In the genomic region with DNA sequence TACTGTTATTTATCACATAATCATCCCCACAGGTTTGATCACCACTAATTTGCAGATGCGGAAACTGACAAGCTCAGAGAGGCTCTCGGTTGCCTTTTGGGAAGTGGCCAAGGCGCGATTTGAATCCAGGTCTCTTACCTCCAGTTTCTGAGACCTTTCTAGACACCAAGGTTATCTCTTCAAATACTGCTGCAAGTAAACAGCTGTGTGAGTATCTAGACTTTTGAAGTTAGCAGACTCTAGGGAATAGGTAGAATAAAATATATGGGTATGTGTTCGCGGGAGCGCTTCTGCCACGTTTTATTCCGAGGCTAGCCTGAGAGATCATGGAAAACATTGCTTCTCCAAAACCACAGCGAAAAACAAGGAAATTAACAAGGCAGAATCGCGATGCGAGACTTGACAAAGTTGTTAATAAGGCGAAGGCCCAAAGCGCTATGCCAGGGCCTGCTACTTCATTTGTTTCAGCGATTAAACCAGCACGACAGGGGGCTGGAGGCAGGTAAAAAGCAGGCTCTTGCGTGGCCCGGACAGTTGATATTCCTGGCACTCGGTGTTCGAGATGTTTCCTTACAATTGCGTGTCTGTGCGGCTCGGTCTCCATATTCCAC, we compare ENCODE assay signal across 8 cellular contexts. TPM values are rescaled to one million over a fixed set of nuclear protein-coding genes. Genes with fewer than 3 reads are reported as not detected.
A peak's percentile ranks its signal among the peaks of the same experiment; 100 is the strongest.
DNase-seq lines count a peak whose midpoint lies in the region; ATAC-seq and TF ChIP-seq lines count a peak whose summit lies in the region.

No MANE protein-coding gene starts in this region.

- H3K27ac ChIP-seq in right lobe of liver: peak overlapping the region; percentile 97 to 99 (median 98)
- H3K27ac ChIP-seq in upper lobe of right lung: no peak overlapping the region

- 72% methylated on average over 22 of the region's 24 CpGs for WGBS in right lobe of liver (ENCODE audit: insufficient coverage, low coverage, low lambda C conversion rate, missing lambda C conversion rate)

- H3K4me3 Mint-ChIP-seq in activated naive CD4-positive, alpha-beta T cell treated with anti-CD3 and anti-CD28 coated beads, Interleukin-2, amount 50 U/mL, for 24 hours: peak overlapping the region; percentile 83

- H3K9me3 ChIP-seq in right lobe of liver: no peaks in the 10 kb centered on the region
- H3K9me3 ChIP-seq in upper lobe of right lung: no peaks in the 10 kb centered on the region

- intact Hi-C loops in right lobe of liver (cut with DNase I): no loop called here
- intact Hi-C loops in upper lobe of right lung (cut with DNase I): no loop called here

- H3K27ac Mint-ChIP-seq in activated naive CD4-positive, alpha-beta T cell treated with anti-CD3 and anti-CD28 coated beads, Interleukin-2, amount 50 U/mL, for 24 hours: peak overlapping the region; percentile 46

- H3K36me3 Mint-ChIP-seq in activated naive CD4-positive, alpha-beta T cell treated with anti-CD3 and anti-CD28 coated beads, Interleukin-2, amount 50 U/mL, for 24 hours: peaks cover 4% of the 10 kb centered on the region

- H3K4me3 ChIP-seq in astrocyte of the cerebellum (ENCODE audit: low read depth, low read length) (peak overlapping the region; percentile 49), right lobe of liver (peak overlapping the region; percentile 81 to 89 (median 84)), upper lobe of right lung (peak overlapping the region; percentile 91)

- no peaks in the 10 kb centered on the region for H3K9me3 Mint-ChIP-seq in activated naive CD4-positive, alpha-beta T cell treated with anti-CD3 and anti-CD28 coated beads, Interleukin-2, amount 50 U/mL, for 24 hours

- no peak for DNase-seq in activated naive CD4-positive, alpha-beta T cell treated with Interleukin-2 at 50 U/mL for 16 hours
- DNase-seq in astrocyte of the cerebellum (ENCODE audit: low read depth) (no peak), right lobe of liver (no peak), upper lobe of right lung (no peak), NCI-H524 (lab: John Stamatoyannopoulos, UW) (no peak)

- no peaks in the 10 kb centered on the region for H3K27me3 Mint-ChIP-seq in activated naive CD4-positive, alpha-beta T cell treated with anti-CD3 and anti-CD28 coated beads, Interleukin-2, amount 50 U/mL, for 24 hours

- peaks cover 3% of the 10 kb centered on the region for H3K4me1 Mint-ChIP-seq in activated naive CD4-positive, alpha-beta T cell treated with anti-CD3 and anti-CD28 coated beads, Interleukin-2, amount 50 U/mL, for 24 hours

- in situ Hi-C loops in astrocyte of the cerebellum (cut with HindIII; ENCODE audit: low sequenced_read_pairs): no loop called here

- no peaks in the 10 kb centered on the region for H3K36me3 ChIP-seq in right lobe of liver
- no peaks in the 10 kb centered on the region for H3K36me3 ChIP-seq in upper lobe of right lung

- no peak for TF ChIP-seq POLR2A in right lobe of liver (IDR thresholded peaks at IDR 0.05)

- no peak for TF ChIP-seq CTCF in astrocyte of the cerebellum (IDR thresholded peaks at IDR 0.05; ENCODE audit: low read depth, low read length, missing control alignments)
- TF ChIP-seq CTCF in right lobe of liver (IDR thresholded peaks at IDR 0.05): no peak
- no peak for TF ChIP-seq CTCF in upper lobe of right lung (IDR thresholded peaks at IDR 0.05)

- H3K27me3 ChIP-seq in right lobe of liver: no peaks in the 10 kb centered on the region
- no peaks in the 10 kb centered on the region for H3K27me3 ChIP-seq in upper lobe of right lung

- ATAC-seq in right lobe of liver: no peak
- no peak for ATAC-seq in upper lobe of right lung
- no peak for ATAC-seq in GM18909 (IDR thresholded peaks at IDR 0.05; ENCODE audit: poor library complexity, unreplicated experiment)
- ATAC-seq in HG02852 (IDR thresholded peaks at IDR 0.05; ENCODE audit: unreplicated experiment): no peak

- H3K4me1 ChIP-seq in right lobe of liver: peaks cover 0 to 3% (median 0%) of the 10 kb centered on the region in 4 donors
- peaks cover 10% of the 10 kb centered on the region for H3K4me1 ChIP-seq in upper lobe of right lung

RNA-seq across cellular contexts. Expression of gene JARID2, which starts 1.8 kb away (rescaled TPM):
- total RNA-seq in right lobe of liver (1 to 10 TPM; 2.5 to 3.9 (median 3.0) TPM), upper lobe of right lung (15.1 TPM)
